In genomic region chr5:121731377-121731776, GRCh38 we compare ENCODE assay signal across 28 cellular contexts.
"Had no signal": no experiment of that assay in that cellular context is flagged by ENCODE, and none has a peak within 500 bp of the region (broad histone marks: within the 10 kb centered on the region; RNA-seq: fewer than 3 reads in every experiment).

No MANE protein-coding gene starts in this region.

- ATAC-seq: effector memory CD8-positive, alpha-beta T cell; natural killer cell treated with Interleukin-12 subunit alpha and Interleukin-12 subunit beta and Interleukin-15 and Interleukin-18, amount 100 ng/mL, for 72 hours; stimulated activated memory B cell treated with anti-CD40 and anti-IgM and Interleukin-4, amounts not matched to agents 10 μg/mL and 1 μg/mL and 100 μg/mL, for 72 hours; T-cell had no signal

- DNase-seq: activated CD4-positive, alpha-beta T cell treated with anti-CD3 and anti-CD28 coated beads for 1 hour; activated CD8-positive, alpha-beta memory T cell treated with anti-CD3 and anti-CD28 coated beads for 24 hours; activated CD8-positive, alpha-beta memory T cell treated with anti-CD3 and anti-CD28 coated beads, Interleukin-2, amount 50 U/mL, for 4 hours; activated effector memory CD4-positive, alpha-beta T cell treated with Interleukin-2 at 50 U/mL for 16 hours; activated naive CD4-positive, alpha-beta T cell treated with anti-CD3 and anti-CD28 coated beads, Interleukin-2, amount 10 ng/mL, durations not matched to agents 7 days and 5 days; activated T-cell treated with anti-CD3 and anti-CD28 coated beads, Interleukin-2, amount 50 U/mL, for 48 hours; aorta; brain microvascular endothelial cell; colonic mucosa; dorsolateral prefrontal cortex; effector memory CD8-positive, alpha-beta T cell; islet precursor cell; SIG-M5; stimulated activated CD4-positive, alpha-beta T cell treated with anti-CD3 and anti-CD28 coated beads, Interleukin-15, amount 100 ng/mL, for 24 hours; stomach; T-cell; WERI-Rb-1 had no signal

- H3K27me3 Mint-ChIP-seq: activated naive CD4-positive, alpha-beta T cell treated with anti-CD3 and anti-CD28 coated beads, Interleukin-2, amount 10 ng/mL, durations not matched to agents 7 days and 5 days; central memory CD8-positive, alpha-beta T cell; effector memory CD8-positive, alpha-beta T cell; natural killer cell treated with Interleukin-12 subunit alpha and Interleukin-12 subunit beta and Interleukin-15 and Interleukin-18, amount 100 ng/mL, for 72 hours; progenitor cell of endocrine pancreas; stimulated activated memory B cell treated with anti-CD40 and anti-IgM and Interleukin-4, amounts not matched to agents 10 μg/mL and 1 μg/mL and 100 μg/mL, for 72 hours; T-cell; type B pancreatic cell had no signal

- H3K27me3 ChIP-seq: brain microvascular endothelial cell, colonic mucosa, dorsolateral prefrontal cortex, esophagus muscularis mucosa, stomach, suprapubic skin had no signal

- H3K27ac ChIP-seq: brain microvascular endothelial cell, colonic mucosa, dorsolateral prefrontal cortex, esophagus muscularis mucosa, skin epidermis, stomach, suprapubic skin, WERI-Rb-1 had no signal

- H3K36me3 Mint-ChIP-seq: activated naive CD4-positive, alpha-beta T cell treated with anti-CD3 and anti-CD28 coated beads, Interleukin-2, amount 10 ng/mL, durations not matched to agents 7 days and 5 days; mesothelial cell of epicardium; natural killer cell treated with Interleukin-12 subunit alpha and Interleukin-12 subunit beta and Interleukin-15 and Interleukin-18, amount 100 ng/mL, for 72 hours; stimulated activated memory B cell treated with anti-CD40 and anti-IgM and Interleukin-4, amounts not matched to agents 10 μg/mL and 1 μg/mL and 100 μg/mL, for 72 hours; T-cell; type B pancreatic cell had no signal

- H3K9me3 ChIP-seq: colonic mucosa, esophagus muscularis mucosa, stomach, suprapubic skin had no signal

- H3K36me3 ChIP-seq: brain microvascular endothelial cell, colonic mucosa, esophagus muscularis mucosa, stomach, suprapubic skin, WERI-Rb-1 had no signal

- H3K4me1 Mint-ChIP-seq: activated naive CD4-positive, alpha-beta T cell treated with anti-CD3 and anti-CD28 coated beads, Interleukin-2, amount 10 ng/mL, durations not matched to agents 7 days and 5 days; central memory CD8-positive, alpha-beta T cell; stimulated activated memory B cell treated with anti-CD40 and anti-IgM and Interleukin-4, amounts not matched to agents 10 μg/mL and 1 μg/mL and 100 μg/mL, for 72 hours; T-cell had no signal

- H3K4me3 Mint-ChIP-seq: activated naive CD4-positive, alpha-beta T cell treated with anti-CD3 and anti-CD28 coated beads, Interleukin-2, amount 10 ng/mL, durations not matched to agents 7 days and 5 days; central memory CD8-positive, alpha-beta T cell; effector memory CD8-positive, alpha-beta T cell; mesothelial cell of epicardium; natural killer cell treated with Interleukin-12 subunit alpha and Interleukin-12 subunit beta and Interleukin-15 and Interleukin-18, amount 100 ng/mL, for 72 hours; stimulated activated memory B cell treated with anti-CD40 and anti-IgM and Interleukin-4, amounts not matched to agents 10 μg/mL and 1 μg/mL and 100 μg/mL, for 72 hours; T-cell; T-helper 2 cell treated with Interferon-gamma antibody and Interleukin-4, amounts not matched to agents 5 μg/mL and 100 μg/mL, for 36 hours; type B pancreatic cell had no signal

- H3K9me3 Mint-ChIP-seq: mesothelial cell of epicardium; stimulated activated memory B cell treated with anti-CD40 and anti-IgM and Interleukin-4, amounts not matched to agents 10 μg/mL and 1 μg/mL and 100 μg/mL, for 72 hours; T-helper 2 cell treated with Interferon-gamma antibody and Interleukin-4, amounts not matched to agents 5 μg/mL and 100 μg/mL, for 36 hours; type B pancreatic cell had no signal

- H3K4me1 ChIP-seq: colonic mucosa, esophagus muscularis mucosa, suprapubic skin had no signal

- H3K27ac Mint-ChIP-seq: activated naive CD4-positive, alpha-beta T cell treated with anti-CD3 and anti-CD28 coated beads, Interleukin-2, amount 10 ng/mL, durations not matched to agents 7 days and 5 days; effector memory CD8-positive, alpha-beta T cell; mesothelial cell of epicardium; natural killer cell treated with Interleukin-12 subunit alpha and Interleukin-12 subunit beta and Interleukin-15 and Interleukin-18, amount 100 ng/mL, for 72 hours; progenitor cell of endocrine pancreas; stimulated activated memory B cell treated with anti-CD40 and anti-IgM and Interleukin-4, amounts not matched to agents 10 μg/mL and 1 μg/mL and 100 μg/mL, for 72 hours; T-cell; T-helper 2 cell treated with Interferon-gamma antibody and Interleukin-4, amounts not matched to agents 5 μg/mL and 100 μg/mL, for 36 hours; type B pancreatic cell had no signal

- H3K4me3 ChIP-seq: colonic mucosa, dorsolateral prefrontal cortex, esophagus muscularis mucosa, lung, skin epidermis, stomach, suprapubic skin had no signal
